ENCODE assay signal across 8 cellular contexts in genomic region chr17:49694847-49695697, GRCh38. TPM values are rescaled to one million over a fixed set of nuclear protein-coding genes. Genes with fewer than 3 reads are reported as not detected.
DNase-seq lines count a peak whose midpoint lies in the region; ATAC-seq, FAIRE-seq and TF ChIP-seq lines count a peak whose summit lies in the region.

No MANE protein-coding gene starts in this region.

- H3K4me3 Mint-ChIP-seq in CD4-positive, alpha-beta memory T cell = peak overlapping the region in 3 of 8 donors; percentile 1 to 41 (median 4)

- FAIRE-seq in HTR-8/SVneo (lab: Jason Lieb, UNC) = no peak

- no peak overlapping the region for H3K4me3 ChIP-seq in CD4-positive, alpha-beta memory T cell (ENCODE audit: low read length in 2 of 2)
- H3K4me3 ChIP-seq in SK-N-SH (ENCODE audit: low read depth in 2 of 2, low read length in 1 of 2) (no peak overlapping the region; a peak in 1 of 4 replicates), sigmoid colon (peak overlapping the region in 2 of 4 donors; percentile 8 to 15)

- no peak overlapping the region for H3K4me2 ChIP-seq in SK-N-SH

- H3K9me3 Mint-ChIP-seq in CD4-positive, alpha-beta memory T cell = no peaks in the 10 kb centered on the region

- no peaks in the 10 kb centered on the region for H3F3A ChIP-seq in SK-N-SH (replicated peaks; ENCODE audit: insufficient read depth)

- TF ChIP-seq CTCF in SK-N-SH (IDR thresholded peaks at IDR 0.05) (peak; percentile 100), sigmoid colon (IDR thresholded peaks at IDR 0.05) (peak; percentile 90 to 98 (median 94))

- no peaks in the 10 kb centered on the region for H3K27me3 ChIP-seq in CD4-positive, alpha-beta memory T cell (ENCODE audit: insufficient read depth, low read length)
- H3K27me3 ChIP-seq in SK-N-SH (ENCODE audit: insufficient read depth) (no peaks in the 10 kb centered on the region), sigmoid colon (no peaks in the 10 kb centered on the region)

- CTCF ChIA-PET in CD4-positive, alpha-beta memory T cell (lab: Charles Lee; ENCODE audit: partially characterized antibody) = interaction anchor here (0.6 to 16.2 kb wide), 22 partner anchors 9 to 155 kb away, joined by 3 to 219 read pairs (median 4); partner anchors contain the start of genes KAT7, NXPH3 and SLC35B1
- CTCF ChIA-PET in SK-N-SH (lab: Yijun Ruan, JAX) = interaction anchor here (0.6 to 50.8 kb wide), 37 partner anchors 10 to 431 kb away, joined by 3 to 2107 read pairs (median 4); partner anchors contain the start of genes NGFR, NXPH3, PHB1 and SLC35B1

- H3K9ac ChIP-seq in SK-N-SH = no peak overlapping the region

- TF ChIP-seq EP300 in SK-N-SH (IDR thresholded peaks at IDR 0.05; ENCODE audit: borderline replicate concordance in 1 of 2, low read depth in 1 of 2, low read length in 1 of 2) (no peak), sigmoid colon (IDR thresholded peaks at IDR 0.05) (no peak)

- H3K4me1 ChIP-seq in CD4-positive, alpha-beta memory T cell (ENCODE audit: insufficient read depth, low read length) = peaks cover 19% of the 10 kb centered on the region
- H3K4me1 ChIP-seq in SK-N-SH (ENCODE audit: control insufficient read depth in 1 of 2, insufficient read depth in 2 of 2, low read depth in 1 of 2, low read length in 1 of 2) (peaks cover 0 to 2% of the 10 kb centered on the region in 2 experiments; a peak in 1 of 4 replicates), sigmoid colon (peaks cover 0 to 45% (median 39%) of the 10 kb centered on the region in 4 donors)

- peak; percentile 52 to 70 (median 61) for DNase-seq in CD4-positive, alpha-beta memory T cell
- peak; percentile 57 for DNase-seq in HTR-8/SVneo (ENCODE audit: insufficient read length, low spot score)
- peak; percentile 82 for DNase-seq in SK-N-SH
- DNase-seq in activated naive CD4-positive, alpha-beta T cell treated with anti-CD3 and anti-CD28 coated beads, Interleukin-2, amount 50 U/mL, for 16 hours = peak; percentile 73
- peak; percentile 67 for DNase-seq in left ventricle myocardium superior
- peak; percentile 74 for DNase-seq in sigmoid colon
- no peak for DNase-seq in posterior vena cava (ENCODE audit: low spot score)

- H3K9me2 ChIP-seq in SK-N-SH = no peaks in the 10 kb centered on the region

- peaks cover 2% of the 10 kb centered on the region for H3K36me3 ChIP-seq in CD4-positive, alpha-beta memory T cell (ENCODE audit: insufficient read depth, low read length)
- H3K36me3 ChIP-seq in SK-N-SH (replicated peaks in 1 of 2; ENCODE audit: control insufficient read depth in 1 of 2, insufficient read depth in 2 of 2, low read length in 1 of 2) (no peaks in the 10 kb centered on the region), sigmoid colon (peaks cover 0 to 3% (median 0%) of the 10 kb centered on the region in 4 donors)

- peak; percentile 5 for ATAC-seq in left ventricle myocardium superior
- ATAC-seq in GM18505 (IDR thresholded peaks at IDR 0.05; ENCODE audit: unreplicated experiment) = no peak

- no peaks in the 10 kb centered on the region for H3K27me3 Mint-ChIP-seq in CD4-positive, alpha-beta memory T cell

- H3K36me3 Mint-ChIP-seq in CD4-positive, alpha-beta memory T cell = peaks cover 5 to 7% of the 10 kb centered on the region in 2 donors

- H2AFZ ChIP-seq in SK-N-SH (ENCODE audit: low read depth) = peak overlapping the region; percentile 38; the same call in 1 of the 2 replicates

- WGBS in SK-N-SH (ENCODE audit: low lambda C conversion rate) = 15% methylated on average over 16 of the region's 16 CpGs
- 10 to 31% methylated on average over 16 of the region's 16 CpGs for WGBS in sigmoid colon, 2 donors

- no peaks in the 10 kb centered on the region for H4K20me1 ChIP-seq in SK-N-SH (ENCODE audit: insufficient read depth)

- peak overlapping the region; percentile 65 to 90 (median 83) for H3K27ac Mint-ChIP-seq in CD4-positive, alpha-beta memory T cell

- peaks cover 22 to 51% (median 30%) of the 10 kb centered on the region in 4 donors for H3K4me1 Mint-ChIP-seq in CD4-positive, alpha-beta memory T cell

- peak; percentile 98 for TF ChIP-seq RAD21 in SK-N-SH (IDR thresholded peaks at IDR 0.05; ENCODE audit: low read length)

- POLR2A ChIA-PET in CD4-positive, alpha-beta memory T cell (lab: Charles Lee; ENCODE audit: partially characterized antibody) = interaction anchor here (1.1 to 2.5 kb wide), 7 partner anchors 10 to 129 kb away, joined by 3 to 28 read pairs (median 5); partner anchors contain the start of gene SPOP
- POLR2A ChIA-PET in SK-N-SH (lab: Yijun Ruan, JAX) = interaction anchor here (1.0 to 2.2 kb wide), 2 partner anchors 13 to 129 kb away, joined by 5 to 6 read pairs; partner anchors contain the start of gene SLC35B1

- H3K79me2 ChIP-seq in SK-N-SH (ENCODE audit: insufficient read depth) = no peaks in the 10 kb centered on the region

- intact Hi-C loops in CD4-positive, alpha-beta memory T cell (cut with micrococcal nuclease) = loop anchor here (1.0 to 5.0 kb wide), 2 partner anchors 125 to 302 kb away; partner anchors contain the start of gene DLX3
- intact Hi-C loops in left ventricle myocardium superior (cut with micrococcal nuclease) = loop anchor here (1.0 kb wide), 1 partner anchor 127 kb away; no protein-coding TSS in a partner anchor
- intact Hi-C loops in sigmoid colon (cut with DNase I) = loop anchor here (1.0 to 10.0 kb wide), 3 partner anchors 125 to 280 kb away; partner anchors contain the start of genes NGFR and PHB1
- intact Hi-C loops in posterior vena cava (cut with DNase I) = loop anchor here (2.0 to 10.0 kb wide), 3 partner anchors 124 to 1780 kb away; partner anchors contain the start of gene PHB1 (in 1 of the 2)

- H3K9me3 ChIP-seq in CD4-positive, alpha-beta memory T cell (ENCODE audit: control insufficient read depth in 1 of 2, low read length in 2 of 2) = no peaks in the 10 kb centered on the region
- H3K9me3 ChIP-seq in SK-N-SH (no peaks in the 10 kb centered on the region), sigmoid colon (no peaks in the 10 kb centered on the region)

- TF ChIP-seq POLR2A in sigmoid colon (IDR thresholded peaks at IDR 0.05) = no peak
- TF ChIP-seq POLR2A in GM18505 (IDR thresholded peaks at IDR 0.05; ENCODE audit: borderline replicate concordance, extremely low read depth, insufficient read depth, insufficient read length) = no peak

- H3K27ac ChIP-seq in CD4-positive, alpha-beta memory T cell (ENCODE audit: low read depth, low read length) = peak overlapping the region; percentile 46
- no peak overlapping the region for H3K27ac ChIP-seq in SK-N-SH (ENCODE audit: low read depth in 2 of 2, low read length in 1 of 2)
- H3K27ac ChIP-seq in sigmoid colon = peak overlapping the region in 3 of 4 donors; percentile 94 to 97 (median 95)

TF ChIP-seq in SK-N-SH, 30 proteins besides CTCF, POLR2A, EP300 and RAD21:
- TF ChIP-seq USF1 (IDR thresholded peaks at IDR 0.05; ENCODE audit: borderline replicate concordance, low read depth) (no peak), SMC3 (IDR thresholded peaks at IDR 0.05; ENCODE audit: low read depth, low read length) (peak; percentile 99)

RNA-seq across cellular contexts. Expression of gene SLC35B1, which starts 12.7 kb away (rescaled TPM):
- total RNA-seq in CD4-positive, alpha-beta memory T cell = 10 to 100 TPM; 48.4 to 52.1 TPM
- polyA plus RNA-seq in CD4-positive, alpha-beta memory T cell = 10 to 100 TPM; 30.8 to 38.9 TPM
- 89.8 and 109 TPM in 2 replicates for polyA plus RNA-seq in SK-N-SH (2012; rRNA removed)
- 81.5 and 91.0 TPM in 2 replicates for polyA plus RNA-seq in SK-N-SH (2012; cell fraction: cytosol; rRNA removed)
- 63.5 and 95.5 TPM in 2 replicates for polyA plus RNA-seq in SK-N-SH (2012; cell fraction: nucleus; rRNA removed)
- 61.5 TPM for total RNA-seq in left ventricle myocardium superior
- 10 to 100 TPM; 13.0 to 34.9 (median 20.0) TPM for total RNA-seq in sigmoid colon
- 10 to 100 TPM; 24.0 to 59.7 (median 26.6) TPM for polyA plus RNA-seq in sigmoid colon
- total RNA-seq in posterior vena cava = 10 to 100 TPM; 28.1 to 33.3 TPM

RNA-seq across cellular contexts. Expression of gene SPOP, which starts 17.2 kb away (rescaled TPM):
- total RNA-seq in CD4-positive, alpha-beta memory T cell = 10 to 100 TPM; 83.1 to 86.1 TPM
- polyA plus RNA-seq in CD4-positive, alpha-beta memory T cell = 100 to 1,000 TPM; 111 to 126 TPM
- 43.5 and 54.0 TPM in 2 replicates for polyA plus RNA-seq in SK-N-SH (2012; rRNA removed)
- 38.1 and 44.5 TPM in 2 replicates for polyA plus RNA-seq in SK-N-SH (2012; cell fraction: cytosol; rRNA removed)
- polyA plus RNA-seq in SK-N-SH (2012; cell fraction: nucleus; rRNA removed) = 67.4 and 68.6 TPM in 2 replicates
- 77.8 TPM for total RNA-seq in left ventricle myocardium superior
- total RNA-seq in sigmoid colon = 100 to 1,000 TPM; 226 to 332 (median 280) TPM
- polyA plus RNA-seq in sigmoid colon = 10 to 100 TPM; 33.0 to 38.9 (median 35.6) TPM
- total RNA-seq in posterior vena cava = 100 to 1,000 TPM; 117 to 130 TPM

Comparison
In these comparisons a context has a peak if more than half of its experiments do, and no peak if none do; other contexts are left out.
1. H3K27ac ChIP-seq: peak in CD4-positive, alpha-beta memory T cell (single experiment) and sigmoid colon (3 of 4); none in SK-N-SH (0 of 2).